ENCODE assay signal across 1 cellular context in genomic region chr2:85888745-85889647, GRCh38.
A peak's percentile ranks its signal among the peaks of the same experiment; 100 is the strongest.
TF ChIP-seq lines count a peak whose summit lies in the region.

Gene ST3GAL5, minus strand, starts transcription at chr2:85888990. Its CDS starts 85 bp downstream, at chr2:85888905.

TF ChIP-seq in K562, 482 proteins besides CTCF, POLR2A, EP300 and RAD21 (continued from another document):
- TF ChIP-seq CREB3 (tag; conservative IDR thresholded peaks at IDR 0.05; ENCODE audit: low read depth): no peak
- TF ChIP-seq FOSL1 (tag; conservative IDR thresholded peaks at IDR 0.05): peak; percentile 49
- peak; percentile 84 for TF ChIP-seq HMGN3 (IDR thresholded peaks at IDR 0.05; ENCODE audit: borderline replicate concordance, extremely low read depth, insufficient read length, low read depth, low read length)
- TF ChIP-seq HDGF (IDR thresholded peaks at IDR 0.05): no peak
- TF ChIP-seq SMARCA4 (IDR thresholded peaks at IDR 0.05): 0 out of 2 replicates have a peak, but pooled peaks have one; percentile 43
- TF ChIP-seq ZNF354B (CRISPR knock-in tag; IDR thresholded peaks at IDR 0.05): no peak
- 0 out of 4 replicates have a peak, but pooled peaks of 1 of the 2 experiments have one; percentile 31 for TF ChIP-seq FOXK2 (conservative IDR thresholded peaks at IDR 0.05 in 1 of 2, IDR thresholded peaks at IDR 0.05 in 1 of 2; ENCODE audit: low read depth in 2 of 2)
- peak; percentile 69 for TF ChIP-seq SP1 (CRISPR knock-in tag; IDR thresholded peaks at IDR 0.05)
- TF ChIP-seq CHCHD3 (CRISPR knock-in tag; IDR thresholded peaks at IDR 0.05): no peak
